ENCODE assay signal across 1 cellular context in the genomic region with DNA sequence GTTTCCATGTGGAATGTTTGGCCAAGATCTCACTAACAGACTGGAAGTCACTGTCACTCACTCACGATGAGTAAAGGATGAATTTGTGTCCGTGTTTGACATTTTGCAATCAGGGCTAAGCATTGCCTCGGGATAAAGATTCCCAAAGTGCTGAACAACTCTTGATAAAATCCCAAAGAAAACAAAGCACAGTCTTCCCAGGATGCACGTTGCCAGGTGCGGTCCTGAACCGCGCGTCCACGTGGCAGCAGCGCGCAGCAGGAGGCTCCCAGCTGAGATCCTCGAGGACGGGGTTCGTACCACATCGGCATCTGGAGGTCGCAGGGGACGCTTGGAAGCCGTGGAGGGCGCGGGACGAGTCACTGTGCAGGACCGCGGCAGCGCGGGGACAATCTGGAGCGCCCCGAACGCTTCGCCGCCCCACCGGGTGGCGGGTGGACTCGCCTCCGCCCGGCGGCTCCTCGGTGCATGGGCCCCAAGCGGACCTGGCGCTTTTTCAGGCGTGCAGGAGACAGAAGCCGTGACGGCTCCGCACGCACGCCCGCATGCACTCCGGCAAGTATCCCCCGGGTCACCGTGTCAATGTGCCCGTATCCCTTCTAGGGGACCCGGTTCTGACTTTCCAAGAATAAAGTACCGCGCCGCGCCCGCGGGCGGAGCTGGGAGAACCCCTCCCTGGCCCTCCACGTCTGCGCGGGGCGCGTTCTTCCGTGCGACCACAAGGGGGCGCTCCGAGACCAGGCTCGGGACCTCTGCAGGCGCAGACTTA.
TF ChIP-seq lines count a peak whose summit lies in the region.

No MANE protein-coding gene starts in this region.

TF ChIP-seq in HEK293, 187 proteins besides CTCF, POLR2A, EP300 and RAD21 (continued from another document and continues in another):
- TF ChIP-seq ZBTB10 (tag by site-specific recombination; IDR thresholded peaks at IDR 0.05), result peak; percentile 65; the same call in 1 of the 2 replicates
- TF ChIP-seq ZFHX2 (tag by site-specific recombination; conservative IDR thresholded peaks at IDR 0.05), result 0 out of 2 replicates have a peak, but pooled peaks have one; percentile 13
- TF ChIP-seq ZNF221 (tag by site-specific recombination; IDR thresholded peaks at IDR 0.05; ENCODE audit: borderline replicate concordance), result no peak
- 0 out of 2 replicates have a peak, but pooled peaks have one; percentile 34 for TF ChIP-seq ZNF398 (tag by site-specific recombination; IDR thresholded peaks at IDR 0.05)
- TF ChIP-seq ZNF416 (tag by site-specific recombination; IDR thresholded peaks at IDR 0.05), result no peak
- TF ChIP-seq PRDM6 (tag by site-specific recombination; IDR thresholded peaks at IDR 0.05), result no peak
- TF ChIP-seq ZNF660 (tag by site-specific recombination; IDR thresholded peaks at IDR 0.05), result no peak; the same call in 1 of the 2 replicates
- TF ChIP-seq ZNF266 (tag by site-specific recombination; IDR thresholded peaks at IDR 0.05; ENCODE audit: low read depth), result no peak
- no peak for TF ChIP-seq ZNF114 (tag by site-specific recombination; IDR thresholded peaks at IDR 0.05)
- TF ChIP-seq, protein P1, sequence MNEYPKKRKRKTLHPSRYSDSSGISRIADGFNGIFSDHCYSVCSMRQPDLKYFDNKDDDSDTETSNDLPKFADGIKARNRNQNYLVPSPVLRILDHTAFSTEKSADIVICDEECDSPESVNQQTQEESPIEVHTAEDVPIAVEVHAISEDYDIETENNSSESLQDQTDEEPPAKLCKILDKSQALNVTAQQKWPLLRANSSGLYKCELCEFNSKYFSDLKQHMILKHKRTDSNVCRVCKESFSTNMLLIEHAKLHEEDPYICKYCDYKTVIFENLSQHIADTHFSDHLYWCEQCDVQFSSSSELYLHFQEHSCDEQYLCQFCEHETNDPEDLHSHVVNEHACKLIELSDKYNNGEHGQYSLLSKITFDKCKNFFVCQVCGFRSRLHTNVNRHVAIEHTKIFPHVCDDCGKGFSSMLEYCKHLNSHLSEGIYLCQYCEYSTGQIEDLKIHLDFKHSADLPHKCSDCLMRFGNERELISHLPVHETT (tag by site-specific recombination; IDR thresholded peaks at IDR 0.05), result 0 out of 2 replicates have a peak, but pooled peaks have one; percentile 42
- no peak; the same call in 1 of the 2 replicates for TF ChIP-seq ZNF394 (tag by site-specific recombination; IDR thresholded peaks at IDR 0.05; ENCODE audit: borderline replicate concordance)
- no peak for TF ChIP-seq YY2 (tag by site-specific recombination; IDR thresholded peaks at IDR 0.05)
- no peak for TF ChIP-seq ZNF558 (tag by site-specific recombination; IDR thresholded peaks at IDR 0.05)
- peak; percentile 73 for TF ChIP-seq ZFP37 (tag by site-specific recombination; IDR thresholded peaks at IDR 0.05)
- no peak for TF ChIP-seq ZNF530 (tag by site-specific recombination; IDR thresholded peaks at IDR 0.05; ENCODE audit: low read depth)
- no peak for TF ChIP-seq ZNF280C (tag by site-specific recombination; IDR thresholded peaks at IDR 0.05)
- TF ChIP-seq ZNF324 (tag by site-specific recombination; IDR thresholded peaks at IDR 0.05), result no peak
- no peak for TF ChIP-seq SCRT1 (tag by site-specific recombination; IDR thresholded peaks at IDR 0.05; ENCODE audit: borderline replicate concordance)
- TF ChIP-seq ZNF624 (tag by site-specific recombination; IDR thresholded peaks at IDR 0.05), result no peak
- peak; percentile 50; the same call in 1 of the 2 replicates for TF ChIP-seq ZNF391 (tag by site-specific recombination; IDR thresholded peaks at IDR 0.05; ENCODE audit: borderline replicate concordance, low read depth)
- peak; percentile 93 for TF ChIP-seq ZBTB8A (tag by site-specific recombination; IDR thresholded peaks at IDR 0.05)
- TF ChIP-seq ZNF155 (tag by site-specific recombination; IDR thresholded peaks at IDR 0.05), result no peak
- TF ChIP-seq SP2 (tag by site-specific recombination; IDR thresholded peaks at IDR 0.05), result no peak
- peak; percentile 93 for TF ChIP-seq ZBTB26 (tag by site-specific recombination; optimal IDR thresholded peaks at IDR 0.05)
- no peak for TF ChIP-seq ZNF701 (tag by site-specific recombination; IDR thresholded peaks at IDR 0.05)
- TF ChIP-seq, protein P2, sequence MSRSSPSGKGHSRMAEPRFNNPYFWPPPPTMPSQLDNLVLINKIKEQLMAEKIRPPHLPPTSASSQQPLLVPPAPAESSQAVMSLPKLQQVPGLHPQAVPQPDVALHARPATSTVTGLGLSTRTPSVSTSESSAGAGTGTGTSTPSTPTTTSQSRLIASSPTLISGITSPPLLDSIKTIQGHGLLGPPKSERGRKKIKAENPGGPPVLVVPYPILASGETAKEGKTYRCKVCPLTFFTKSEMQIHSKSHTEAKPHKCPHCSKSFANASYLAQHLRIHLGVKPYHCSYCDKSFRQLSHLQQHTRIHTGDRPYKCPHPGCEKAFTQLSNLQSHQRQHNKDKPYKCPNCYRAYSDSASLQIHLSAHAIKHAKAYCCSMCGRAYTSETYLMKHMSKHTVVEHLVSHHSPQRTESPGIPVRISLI (tag by site-specific recombination; IDR thresholded peaks at IDR 0.05), result no peak
- TF ChIP-seq ZNF571 (tag by site-specific recombination; IDR thresholded peaks at IDR 0.05), result no peak
- TF ChIP-seq MEIS1 (CRISPR knock-in tag; IDR thresholded peaks at IDR 0.05; ENCODE audit: borderline replicate concordance), result no peak
- no peak for TF ChIP-seq ZNF112 (tag by site-specific recombination; IDR thresholded peaks at IDR 0.05)
- no peak for TF ChIP-seq WT1 (tag by site-specific recombination; IDR thresholded peaks at IDR 0.05)
- TF ChIP-seq ZNF24 (tag by site-specific recombination; IDR thresholded peaks at IDR 0.05), result peak; percentile 35; the same call in 1 of the 2 replicates
- no peak for TF ChIP-seq RBAK (tag by site-specific recombination; IDR thresholded peaks at IDR 0.05)
- no peak for TF ChIP-seq ZNF169 (tag by site-specific recombination; IDR thresholded peaks at IDR 0.05)
- TF ChIP-seq ZBTB1 (tag by site-specific recombination; IDR thresholded peaks at IDR 0.05), result no peak
- no peak for TF ChIP-seq GLI4 (tag by site-specific recombination; IDR thresholded peaks at IDR 0.05)
- TF ChIP-seq ZNF138 (tag by site-specific recombination; IDR thresholded peaks at IDR 0.05; ENCODE audit: borderline replicate concordance), result no peak
- no peak for TF ChIP-seq ZNF664 (tag by site-specific recombination; IDR thresholded peaks at IDR 0.05)
- TF ChIP-seq, protein P3, sequence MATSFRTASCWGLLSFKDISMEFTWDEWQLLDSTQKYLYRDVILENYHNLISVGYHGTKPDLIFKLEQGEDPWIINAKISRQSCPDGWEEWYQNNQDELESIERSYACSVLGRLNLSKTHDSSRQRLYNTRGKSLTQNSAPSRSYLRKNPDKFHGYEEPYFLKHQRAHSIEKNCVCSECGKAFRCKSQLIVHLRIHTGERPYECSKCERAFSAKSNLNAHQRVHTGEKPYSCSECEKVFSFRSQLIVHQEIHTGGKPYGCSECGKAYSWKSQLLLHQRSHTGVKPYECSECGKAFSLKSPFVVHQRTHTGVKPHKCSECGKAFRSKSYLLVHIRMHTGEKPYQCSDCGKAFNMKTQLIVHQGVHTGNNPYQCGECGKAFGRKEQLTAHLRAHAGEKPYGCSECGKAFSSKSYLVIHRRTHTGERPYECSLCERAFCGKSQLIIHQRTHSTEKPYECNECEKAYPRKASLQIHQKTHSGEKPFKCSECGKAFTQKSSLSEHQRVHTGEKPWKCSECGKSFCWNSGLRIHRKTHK (tag by site-specific recombination; IDR thresholded peaks at IDR 0.05), result no peak
- TF ChIP-seq PRDM1 (tag by site-specific recombination; IDR thresholded peaks at IDR 0.05), result no peak
- TF ChIP-seq ZNF19 (tag by site-specific recombination; IDR thresholded peaks at IDR 0.05; ENCODE audit: low read depth), result no peak
- no peak for TF ChIP-seq ZFP41 (tag by site-specific recombination; IDR thresholded peaks at IDR 0.05; ENCODE audit: borderline replicate concordance)
- no peak for TF ChIP-seq ZNF350 (tag by site-specific recombination; IDR thresholded peaks at IDR 0.05)
- TF ChIP-seq ZNF140 (tag by site-specific recombination; IDR thresholded peaks at IDR 0.05), result no peak
- TF ChIP-seq KLF7 (tag by site-specific recombination; IDR thresholded peaks at IDR 0.05; ENCODE audit: borderline replicate concordance), result no peak
- peak; percentile 97 for TF ChIP-seq GLIS2 (tag by site-specific recombination; IDR thresholded peaks at IDR 0.05)
- TF ChIP-seq HOXA7 (CRISPR knock-in tag; IDR thresholded peaks at IDR 0.05; ENCODE audit: borderline replicate concordance), result no peak
- TF ChIP-seq ZNF214 (tag by site-specific recombination; IDR thresholded peaks at IDR 0.05; ENCODE audit: borderline replicate concordance), result no peak
- no peak for TF ChIP-seq ZNF658 (tag by site-specific recombination; IDR thresholded peaks at IDR 0.05)
- no peak for TF ChIP-seq ZNF202 (tag by site-specific recombination; IDR thresholded peaks at IDR 0.05; ENCODE audit: borderline replicate concordance)
- TF ChIP-seq ZNF175 (tag by site-specific recombination; IDR thresholded peaks at IDR 0.05), result no peak
- TF ChIP-seq ZNF580 (tag by site-specific recombination; IDR thresholded peaks at IDR 0.05), result no peak
- TF ChIP-seq ZNF843 (tag by site-specific recombination; IDR thresholded peaks at IDR 0.05), result no peak
- no peak for TF ChIP-seq ZNF311 (tag by site-specific recombination; IDR thresholded peaks at IDR 0.05; ENCODE audit: borderline replicate concordance)
- no peak for TF ChIP-seq ZNF830 (tag by site-specific recombination; IDR thresholded peaks at IDR 0.05; ENCODE audit: low read depth)
- TF ChIP-seq ZNF670 (tag by site-specific recombination; IDR thresholded peaks at IDR 0.05; ENCODE audit: low read depth), result no peak
